Comparison of ENCODE assay signal across 13 cellular contexts in the genomic region with DNA sequence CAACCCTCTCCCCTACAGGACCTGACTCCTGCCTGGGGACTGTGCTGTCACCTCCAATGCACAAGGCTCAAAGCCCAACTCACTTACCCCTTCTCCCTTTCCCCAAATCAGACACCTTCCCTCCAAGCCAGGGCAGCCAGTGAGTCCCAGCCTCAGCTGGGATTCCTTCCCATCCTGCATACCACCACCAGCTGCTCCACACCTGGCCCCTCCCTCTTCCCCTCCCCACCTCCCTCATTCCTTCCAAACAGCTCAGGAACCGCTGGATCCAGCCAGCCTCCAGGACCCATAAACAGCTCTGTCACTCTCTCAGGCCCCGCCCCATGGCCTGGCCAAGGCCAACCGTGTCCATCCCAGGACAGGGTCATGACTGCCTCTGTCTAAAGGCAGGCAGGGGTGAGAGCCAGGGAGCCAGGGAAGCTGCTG. TPM values are rescaled to one million over a fixed set of nuclear protein-coding genes. Genes with fewer than 3 reads are reported as not detected.
A peak's percentile ranks its signal among the peaks of the same experiment; 100 is the strongest.
DNase-seq lines count a peak whose midpoint lies in the region; ATAC-seq and TF ChIP-seq lines count a peak whose summit lies in the region.
"Had no signal": no experiment of that assay in that cellular context is flagged by ENCODE, and none has a peak within 500 bp of the region (broad histone marks: within the 10 kb centered on the region; RNA-seq: fewer than 3 reads in every experiment).

No MANE protein-coding gene starts in this region.

- DNase-seq in activated T-cell treated with anti-CD3 and anti-CD28 coated beads, Interleukin-2, amount 50 U/mL, for 24 hours: no peak
- DNase-seq in activated T-cell treated with anti-CD3 and anti-CD28 coated beads, Interleukin-2, amount 50 U/mL, for 1 hour: no peak
- peak; percentile 84 for DNase-seq in WTC11 (ENCODE audit: low spot score)
- peak; percentile 82 for DNase-seq in iPS-NIHi7 (ENCODE audit: extremely low spot score)
- peak; percentile 86 to 88 for DNase-seq in trophoblast cell
- DNase-seq in stimulated activated naive CD4-positive, alpha-beta T cell (lab: John Stamatoyannopoulos, UW): no peak
- DNase-seq in effector CD8-positive, alpha-beta T cell (lab: John Stamatoyannopoulos, UW): no peak
- DNase-seq: activated effector memory CD4-positive, alpha-beta T cell treated with anti-CD3 and anti-CD28 coated beads, Interleukin-2, amount 50 U/mL, for 16 hours; Kasumi-1; NCI-H1694; stimulated activated CD4-positive, alpha-beta T cell treated with anti-CD3 and anti-CD28 coated beads, Interleukin-4, amount 100 ng/mL, for 4 hours had no signal

- H3K4me1 ChIP-seq in trophoblast cell (ENCODE audit: control insufficient read depth in 1 of 2, insufficient read depth in 2 of 2, low read length in 2 of 2): peaks cover 3 to 15% of the 10 kb centered on the region in 2 experiments

- H3K27ac Mint-ChIP-seq in activated T-cell treated with anti-CD3 and anti-CD28 coated beads, Interleukin-2, amount 50 U/mL, for 24 hours: peak overlapping the region; percentile 59
- peak overlapping the region; percentile 90 for H3K27ac Mint-ChIP-seq in WTC11
- H3K27ac Mint-ChIP-seq: memory B cell had no signal

- CTCF ChIA-PET in WTC11 (lab: Charles Lee): interaction anchor here (0.6 to 1.3 kb wide), 15 partner anchors 11 to 310 kb away, joined by 3 to 10 read pairs (median 4); a partner anchor contains a TSS

- H4K12ac ChIP-seq in trophoblast cell (ENCODE audit: low read depth, low read length): no peak overlapping the region

- H3K4me3 Mint-ChIP-seq in activated T-cell treated with anti-CD3 and anti-CD28 coated beads, Interleukin-2, amount 50 U/mL, for 24 hours: no peak overlapping the region
- H3K4me3 Mint-ChIP-seq in WTC11: no peak overlapping the region
- H3K4me3 Mint-ChIP-seq: memory B cell had no signal

- no peaks in the 10 kb centered on the region for H3K27me3 Mint-ChIP-seq in activated T-cell treated with anti-CD3 and anti-CD28 coated beads, Interleukin-2, amount 50 U/mL, for 24 hours
- no peaks in the 10 kb centered on the region for H3K27me3 Mint-ChIP-seq in WTC11 (ENCODE audit: low read depth)
- H3K27me3 Mint-ChIP-seq: memory B cell had no signal

- no peak overlapping the region for H2AK5ac ChIP-seq in trophoblast cell (ENCODE audit: low read length)

- H3K36me3 Mint-ChIP-seq in activated T-cell treated with anti-CD3 and anti-CD28 coated beads, Interleukin-2, amount 50 U/mL, for 24 hours (ENCODE audit: low read depth): peaks cover 17% of the 10 kb centered on the region
- H3K36me3 Mint-ChIP-seq in WTC11: peaks cover 3% of the 10 kb centered on the region; the same call in 1 of the 2 replicates
- H3K36me3 Mint-ChIP-seq: memory B cell had no signal

- no peaks in the 10 kb centered on the region for H3K9me3 Mint-ChIP-seq in activated T-cell treated with anti-CD3 and anti-CD28 coated beads, Interleukin-2, amount 50 U/mL, for 24 hours
- no peaks in the 10 kb centered on the region for H3K9me3 Mint-ChIP-seq in WTC11
- H3K9me3 Mint-ChIP-seq: memory B cell had no signal

- no peak overlapping the region for H2BK120ac ChIP-seq in trophoblast cell (ENCODE audit: insufficient read depth, low read length, poor library complexity)

- H2AFZ ChIP-seq in trophoblast cell (ENCODE audit: insufficient read depth, low read length, poor library complexity): no peak overlapping the region

- no peaks in the 10 kb centered on the region for H3K27me3 ChIP-seq in trophoblast cell (ENCODE audit: insufficient read depth, low read length)

- H3K79me2 ChIP-seq in trophoblast cell (ENCODE audit: control insufficient read depth, insufficient read depth, low read length, poor library complexity): no peaks in the 10 kb centered on the region

- peaks cover 26% of the 10 kb centered on the region for H3K4me1 Mint-ChIP-seq in activated T-cell treated with anti-CD3 and anti-CD28 coated beads, Interleukin-2, amount 50 U/mL, for 24 hours (ENCODE audit: low read depth)
- peaks cover 23% of the 10 kb centered on the region for H3K4me1 Mint-ChIP-seq in WTC11

- no peak overlapping the region for H3K4ac ChIP-seq in trophoblast cell (ENCODE audit: low read depth, low read length)

- H4K8ac ChIP-seq in trophoblast cell (ENCODE audit: low read depth, low read length): no peak overlapping the region

- H4K91ac ChIP-seq in trophoblast cell (ENCODE audit: low read depth, low read length): no peak overlapping the region

- H3K23ac ChIP-seq in trophoblast cell (ENCODE audit: low read length): no peak overlapping the region

- H3K27ac ChIP-seq in trophoblast cell (ENCODE audit: low read depth, low read length): no peak overlapping the region

- H3K79me1 ChIP-seq in trophoblast cell (ENCODE audit: low read length): no peaks in the 10 kb centered on the region

- no CpG with 5 or more reads among the region's 3 CpGs for WGBS in trophoblast cell (ENCODE audit: extremely low coverage, insufficient coverage, insufficient read length)

- ATAC-seq in WTC11 (peak; percentile 88), GM19351 (IDR thresholded peaks at IDR 0.05; ENCODE audit: unreplicated experiment) (no peak)

- POLR2A ChIA-PET in WTC11 (lab: Charles Lee): interaction anchor here (1.4 kb wide), 1 partner anchor 42 kb away, joined by 3 read pairs; no protein-coding TSS in a partner anchor

- no peak for TF ChIP-seq CTCF in WTC11 (IDR thresholded peaks at IDR 0.05)

- H3K18ac ChIP-seq in trophoblast cell (ENCODE audit: low read length): no peak overlapping the region

- H2BK5ac ChIP-seq in trophoblast cell (ENCODE audit: low read depth, low read length, poor library complexity): no peak overlapping the region

- no peak overlapping the region for H3K9ac ChIP-seq in trophoblast cell (ENCODE audit: low read length)

- no peaks in the 10 kb centered on the region for H3K36me3 ChIP-seq in trophoblast cell (ENCODE audit: control insufficient read depth in 1 of 2, insufficient read depth in 2 of 2, low read length in 2 of 2)

- no peak overlapping the region for H2BK12ac ChIP-seq in trophoblast cell (ENCODE audit: low read length)

- no peak overlapping the region for H3K4me2 ChIP-seq in trophoblast cell (ENCODE audit: low read length)

- H3K14ac ChIP-seq in trophoblast cell (ENCODE audit: low read length): no peak overlapping the region

- H3K9me3 ChIP-seq in trophoblast cell (ENCODE audit: insufficient read depth, low read depth, low read length): peaks cover 5% of the 10 kb centered on the region

- no peak overlapping the region for H3K4me3 ChIP-seq in trophoblast cell (ENCODE audit: low read depth, low read length)

TF ChIP-seq in WTC11, 78 proteins besides CTCF, POLR2A, EP300 and RAD21:
- no peak for TF ChIP-seq OVOL2 (CRISPR knock-in tag; IDR thresholded peaks at IDR 0.05; ENCODE audit: borderline replicate concordance)
- 0 out of 2 replicates have a peak, but pooled peaks have one; percentile 19 for TF ChIP-seq SP1 (CRISPR knock-in tag; conservative IDR thresholded peaks at IDR 0.05)
- TF ChIP-seq SMAD3 (CRISPR knock-in tag; IDR thresholded peaks at IDR 0.05; ENCODE audit: borderline replicate concordance): no peak
- no peak for TF ChIP-seq KAT7 (CRISPR knock-in tag; IDR thresholded peaks at IDR 0.05; ENCODE audit: borderline replicate concordance)

RNA-seq across cellular contexts. Expression of a gene that starts 41.4 kb away (rescaled TPM):
- 133 to 151 TPM (median 137 TPM) in 3 replicates for total RNA-seq in WTC11 (2021)
- polyA plus RNA-seq in trophoblast cell (2013): 30.7 and 31.4 TPM in 2 replicates

Comparison
In these comparisons a context has a peak if more than half of its experiments do, and no peak if none do; other contexts are left out.
1. DNase-seq: peak in WTC11 (single experiment), iPS-NIHi7 (single experiment) and trophoblast cell (2 of 2); none in activated T-cell treated with anti-CD3 and anti-CD28 coated beads, Interleukin-2, amount 50 U/mL, for 24 hours (single experiment), activated T-cell treated with anti-CD3 and anti-CD28 coated beads, Interleukin-2, amount 50 U/mL, for 1 hour (single experiment), stimulated activated naive CD4-positive, alpha-beta T cell (0 of 6) and effector CD8-positive, alpha-beta T cell (single experiment).